Comparison of ENCODE assay signal across 15 cellular contexts in genomic region chr21:16085436-16085835, GRCh38.
DNase-seq lines count a peak whose midpoint lies in the region; ATAC-seq and TF ChIP-seq lines count a peak whose summit lies in the region.
"Had no signal": no experiment of that assay in that cellular context is flagged by ENCODE, and none has a peak within 500 bp of the region (broad histone marks: within the 10 kb centered on the region; RNA-seq: fewer than 3 reads in every experiment).

No MANE protein-coding gene starts in this region.

- no peaks in the 10 kb centered on the region for H3K36me3 ChIP-seq in IMR-90 (ENCODE audit: control insufficient read depth, insufficient read depth, low read length)
- no peaks in the 10 kb centered on the region for H3K36me3 ChIP-seq in thoracic aorta
- H3K36me3 ChIP-seq: ovary, transverse colon had no signal

- no peaks in the 10 kb centered on the region for H3K4me1 ChIP-seq in IMR-90 (ENCODE audit: control insufficient read depth, insufficient read depth, low read length)
- H3K4me1 ChIP-seq in thoracic aorta (ENCODE audit: control insufficient read depth in 1 of 2, low read depth in 2 of 2) = no peaks in the 10 kb centered on the region
- H3K4me1 ChIP-seq: transverse colon had no signal

- H4K91ac ChIP-seq in IMR-90 (ENCODE audit: insufficient read depth, low read depth, low read length) = no peak overlapping the region

- no peak overlapping the region; the same call in 1 of the 2 replicates for H2BK20ac ChIP-seq in IMR-90 (ENCODE audit: low read depth, low read length)

- H3K27me3 Mint-ChIP-seq in brain (no peaks in the 10 kb centered on the region), mesothelial cell of epicardium (ENCODE audit: low read depth) (no peaks in the 10 kb centered on the region)

- H2AK9ac ChIP-seq in IMR-90 (replicated peaks; ENCODE audit: low read depth, low read length, poor library complexity) = no peak overlapping the region

- peak overlapping the region; percentile 42 for H2BK5ac ChIP-seq in IMR-90 (ENCODE audit: low read depth, low read length, poor library complexity, severe bottlenecking)

- BruUV-seq in IMR-90 (replicated peaks; lab: Mats Ljungman, UMichigan) = no TSS peak

- no peak for TF ChIP-seq POLR2A in IMR-90 (IDR thresholded peaks at IDR 0.05; ENCODE audit: low read depth, low read length)

- no peak overlapping the region for H2AK5ac ChIP-seq in IMR-90 (ENCODE audit: low read depth, low read length)

- TF ChIP-seq RAD21 in IMR-90 (IDR thresholded peaks at IDR 0.05; ENCODE audit: low read length) = no peak

- dilution Hi-C loops in IMR-90 (cut with HindIII; ENCODE audit: low sequenced_read_pairs, unreplicated experiment) = no loop called here

- no peaks in the 10 kb centered on the region for H4K20me1 ChIP-seq in IMR-90 (ENCODE audit: insufficient read depth, low read length)

- H3K23ac ChIP-seq in IMR-90 (ENCODE audit: low read depth, low read length) = no peak overlapping the region

- H3K4me3 Mint-ChIP-seq in brain (peak overlapping the region in 2 of 5 experiments; percentile 14 to 42), mesothelial cell of epicardium (no peak overlapping the region)
- H3K4me3 Mint-ChIP-seq: activated T-cell treated with anti-CD3 and anti-CD28 coated beads, Interleukin-2, amount 50 U/mL, for 72 hours; CD4-positive, alpha-beta memory T cell had no signal

- POLR2A ChIA-PET in IMR-90 (lab: Charles Lee; ENCODE audit: unreplicated experiment) = no interaction called here

- H3K4me1 Mint-ChIP-seq in brain (peaks cover 47% of the 10 kb centered on the region), mesothelial cell of epicardium (peaks cover 26% of the 10 kb centered on the region)
- H3K4me1 Mint-ChIP-seq: CD4-positive, alpha-beta memory T cell had no signal

- H2BK120ac ChIP-seq in IMR-90 (ENCODE audit: low read depth, low read length) = no peak overlapping the region

- peak overlapping the region; percentile 15; the same call in 1 of the 2 replicates for H4K5ac ChIP-seq in IMR-90 (ENCODE audit: low read depth, low read length)

- H3K27ac Mint-ChIP-seq in brain (peak overlapping the region in 3 of 5 experiments; percentile 43 to 94 (median 80)), mesothelial cell of epicardium (peak overlapping the region; percentile 78)
- H3K27ac Mint-ChIP-seq: activated T-cell treated with anti-CD3 and anti-CD28 coated beads, Interleukin-2, amount 50 U/mL, for 72 hours; CD4-positive, alpha-beta memory T cell had no signal

- peak overlapping the region; percentile 64; the same call in 1 of the 2 replicates for H3K18ac ChIP-seq in IMR-90 (ENCODE audit: low read depth, low read length)

- no peak overlapping the region for H2BK15ac ChIP-seq in IMR-90 (ENCODE audit: low read depth, low read length)

- H3K27me3 ChIP-seq in IMR-90 (ENCODE audit: control insufficient read depth, insufficient read depth, low read length) = no peaks in the 10 kb centered on the region
- no peaks in the 10 kb centered on the region for H3K27me3 ChIP-seq in thoracic aorta (replicated peaks; ENCODE audit: insufficient read depth)
- H3K27me3 ChIP-seq: ovary, transverse colon had no signal

- DNase-seq in IMR-90 (peak; percentile 39), mesothelial cell of epicardium (ENCODE audit: low spot score in 2 of 2, unreplicated experiment in 2 of 2) (no peak), thoracic aorta (ENCODE audit: low spot score) (no peak), NCI-H748 treated with DMSO at 0.1 percent for 48 hours (lab: John Stamatoyannopoulos, UW) (no peak), Ammon's horn (ENCODE audit: low spot score) (no peak), left colon (no peak)
- DNase-seq: activated T-cell treated with anti-CD3 and anti-CD28 coated beads, Interleukin-2, amount 50 U/mL, for 72 hours; CD4-positive, alpha-beta memory T cell; MM.1S; NCI-H2081; SHP77; T-helper 9 cell; transverse colon had no signal

- ATAC-seq in IMR-90 (ENCODE audit: low read depth) (peak; percentile 29; the same call in 1 of the 2 replicates), thoracic aorta (ENCODE audit: insufficient number of reproducible peaks, low FRiP score, low read depth) (no peak), left colon (no peak)
- ATAC-seq: activated T-cell treated with anti-CD3 and anti-CD28 coated beads, Interleukin-2, amount 50 U/mL, for 72 hours had no signal

- H3K36me3 Mint-ChIP-seq in brain (peaks cover 39% of the 10 kb centered on the region), mesothelial cell of epicardium (peaks cover 13% of the 10 kb centered on the region)
- H3K36me3 Mint-ChIP-seq: CD4-positive, alpha-beta memory T cell had no signal

- H3K4me3 ChIP-seq in IMR-90 (ENCODE audit: insufficient read depth, low read depth, low read length) (no peak overlapping the region), thoracic aorta (peak overlapping the region; percentile 24)
- H3K4me3 ChIP-seq: ovary, transverse colon had no signal

- no peak overlapping the region for H3K4ac ChIP-seq in IMR-90 (ENCODE audit: low read depth, low read length)

- peaks cover 3 to 12% (median 8%) of the 10 kb centered on the region in 5 experiments for H3K9me3 Mint-ChIP-seq in brain
- H3K9me3 Mint-ChIP-seq in mesothelial cell of epicardium = peaks cover 4% of the 10 kb centered on the region
- H3K9me3 Mint-ChIP-seq: activated T-cell treated with anti-CD3 and anti-CD28 coated beads, Interleukin-2, amount 50 U/mL, for 72 hours; CD4-positive, alpha-beta memory T cell had no signal

- no peak overlapping the region; a peak in 1 of 4 replicates for H4K8ac ChIP-seq in IMR-90 (ENCODE audit: low read depth in 2 of 2, low read length in 2 of 2)

- TF ChIP-seq CTCF in IMR-90 (conservative IDR thresholded peaks at IDR 0.05; ENCODE audit: low read depth, low read length) (no peak), brain (conservative IDR thresholded peaks at IDR 0.05) (no peak), mesothelial cell of epicardium (IDR thresholded peaks at IDR 0.05; ENCODE audit: unreplicated experiment) (no peak), thoracic aorta (IDR thresholded peaks at IDR 0.05) (no peak)

- H3K9me3 ChIP-seq in IMR-90 (ENCODE audit: control insufficient read depth, insufficient read depth, low read length) (no peaks in the 10 kb centered on the region), thoracic aorta (no peaks in the 10 kb centered on the region)
- H3K9me3 ChIP-seq: ovary, transverse colon had no signal

- no peak overlapping the region for H3K4me2 ChIP-seq in IMR-90 (ENCODE audit: low read depth, low read length)

- CTCF ChIA-PET in IMR-90 (lab: Yijun Ruan, JAX) = interaction anchor here (1.6 to 2.0 kb wide), 2 partner anchors 44 to 245 kb away, joined by 3 to 6 read pairs; no protein-coding TSS in a partner anchor

- intact Hi-C loops in IMR-90 (cut with micrococcal nuclease) (loop anchor here (5.0 to 10.0 kb wide), 2 partner anchors 191 to 347 kb away; no protein-coding TSS in a partner anchor), left colon (cut with DNase I, micrococcal nuclease) (no loop called here)

- in situ Hi-C loops in IMR-90 (cut with MboI; ENCODE audit: low sequenced_read_pairs) = no loop called here

- no peaks in the 10 kb centered on the region for H3K79me1 ChIP-seq in IMR-90 (ENCODE audit: low read depth in 1 of 2, low read length in 2 of 2)

- no CpG with 5 or more reads among the region's 5 CpGs for WGBS in IMR-90 (ENCODE audit: extremely low coverage in 2 of 2, insufficient read length in 1 of 2), 2 experiments

- no peak overlapping the region for H2AFZ ChIP-seq in IMR-90 (replicated peaks; ENCODE audit: low read length, poor library complexity)

- H3K56ac ChIP-seq in IMR-90 (ENCODE audit: extremely low read depth, insufficient read depth, low read length) = no peak overlapping the region

- H3K27ac ChIP-seq in IMR-90 (ENCODE audit: insufficient read depth, low read length) = no peak overlapping the region
- H3K27ac ChIP-seq in thoracic aorta = no peak overlapping the region
- H3K27ac ChIP-seq: ovary, transverse colon had no signal

- no peak overlapping the region for H3K14ac ChIP-seq in IMR-90 (replicated peaks; ENCODE audit: low read depth, low read length)

- no peaks in the 10 kb centered on the region for H3K9me1 ChIP-seq in IMR-90 (ENCODE audit: insufficient read depth, low read length)

- H3K9ac ChIP-seq in IMR-90 (ENCODE audit: low read depth, low read length) = no peak overlapping the region

TF ChIP-seq in IMR-90, 13 proteins besides CTCF, POLR2A, EP300 and RAD21:
- TF ChIP-seq ELK1 (IDR thresholded peaks at IDR 0.05; ENCODE audit: borderline replicate concordance, low read depth, low read length) (no peak), USF2 (IDR thresholded peaks at IDR 0.05; ENCODE audit: low read depth, low read length) (peak; percentile 62)
